In the genomic region with DNA sequence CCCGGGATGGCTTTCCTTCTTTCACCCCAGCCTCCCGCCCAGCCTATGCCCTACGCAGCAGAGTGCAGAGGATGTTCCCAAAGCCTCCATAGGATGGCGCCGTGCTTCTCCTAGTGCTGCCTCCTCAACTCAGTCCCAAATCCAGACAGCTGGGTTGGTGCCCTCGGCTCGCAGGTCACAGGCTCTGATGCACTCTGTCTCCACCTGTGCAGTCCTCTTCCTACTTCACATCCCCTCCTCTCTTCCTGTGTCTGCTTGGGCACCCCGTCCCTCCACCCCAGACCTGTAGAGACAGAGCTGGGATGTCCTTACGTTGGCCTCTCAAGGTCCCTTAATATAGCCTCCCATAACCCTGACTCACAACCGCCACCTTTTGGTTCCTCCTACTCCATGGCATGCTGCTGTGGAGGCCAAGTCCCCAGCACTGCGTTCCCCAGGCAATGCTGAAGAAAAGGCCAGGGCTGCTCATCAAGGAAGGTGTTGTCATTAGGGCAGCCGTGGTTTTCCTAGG, we compare ENCODE assay signal across 9 cellular contexts.
A peak's percentile ranks its signal among the peaks of the same experiment; 100 is the strongest.
DNase-seq lines count a peak whose midpoint lies in the region; ATAC-seq, FAIRE-seq and TF ChIP-seq lines count a peak whose summit lies in the region.
"Had no signal": no experiment of that assay in that cellular context is flagged by ENCODE, and none has a peak within 500 bp of the region (broad histone marks: within the 10 kb centered on the region; RNA-seq: fewer than 3 reads in every experiment).

No MANE protein-coding gene starts in this region.

- no peak for TF ChIP-seq CTCF in pancreas (IDR thresholded peaks at IDR 0.05)

- peaks cover 0 to 4% (median 0%) of the 10 kb centered on the region in 3 donors for H3K4me1 ChIP-seq in pancreas

- no peak overlapping the region for H3K27ac ChIP-seq in pancreas
- H3K27ac ChIP-seq: neutrophil had no signal

- peak; percentile 74 to 90 (median 88) for ATAC-seq in pancreas
- ATAC-seq in GM18520 (IDR thresholded peaks at IDR 0.05; ENCODE audit: unreplicated experiment): no peak

- H3K4me3 ChIP-seq in pancreas (no peak overlapping the region), MG63 (no peak overlapping the region)

- intact Hi-C loops in pancreas (cut with DNase I): no loop called here

- FAIRE-seq in pancreas (lab: Jason Lieb, UNC): no peak

- H3K9me3 ChIP-seq in pancreas (no peaks in the 10 kb centered on the region), MG63 (no peaks in the 10 kb centered on the region)
- H3K9me3 ChIP-seq: neutrophil had no signal

- H3K36me3 ChIP-seq in pancreas (no peaks in the 10 kb centered on the region), MG63 (no peaks in the 10 kb centered on the region)
- H3K36me3 ChIP-seq: neutrophil had no signal

- in situ Hi-C loops in ACHN (cut with HindIII; ENCODE audit: low pct_ligation_motif_present, low pct_unique_long_range_greater_than_20kb, low sequenced_read_pairs): no loop called here

- WGBS in pancreas, 2 donors: 55 to 56% methylated on average over 12 of the region's 12 CpGs

- H3K27me3 ChIP-seq in pancreas (no peaks in the 10 kb centered on the region), MG63 (no peaks in the 10 kb centered on the region)
- H3K27me3 ChIP-seq: neutrophil had no signal

- DNase-seq in ACHN (peak; percentile 24), GM19240 (ENCODE audit: insufficient read length, low spot score) (peak; percentile 18), OCI-M1 (lab: John Stamatoyannopoulos, UW) (peak; percentile 36), dermis blood vessel endothelial cell (peak; percentile 48), pancreas (peak in 3 of 6 donors; percentile 46 to 58 (median 50)), NCI-H345 (lab: John Stamatoyannopoulos, UW) (no peak), MG63 (no peak)

Comparison
In these comparisons a context has a peak if more than half of its experiments do, and no peak if none do; other contexts are left out.
1. DNase-seq: peak in ACHN (single experiment), GM19240 (single experiment), OCI-M1 (single experiment) and dermis blood vessel endothelial cell (single experiment); none in NCI-H345 (single experiment) and MG63 (single experiment).